In the genomic region with DNA sequence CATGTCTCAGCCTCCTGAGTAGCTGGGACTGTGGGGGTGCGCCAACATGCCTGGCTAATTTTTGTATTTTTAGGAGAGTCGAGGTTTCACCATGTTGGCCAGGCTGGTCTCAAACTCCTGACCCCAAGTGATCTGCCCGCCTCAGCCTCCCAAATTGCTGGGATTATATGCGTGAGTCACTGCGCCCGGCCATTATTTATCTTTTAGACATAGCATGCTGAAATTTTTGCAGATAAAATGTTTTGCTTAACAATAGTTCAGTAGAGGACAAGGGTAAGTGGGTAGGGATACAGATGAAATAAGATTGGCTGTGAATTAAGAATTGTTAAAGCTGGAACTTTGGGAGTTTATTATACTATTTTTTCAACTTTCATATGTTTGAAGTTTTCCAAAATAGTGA, we compare ENCODE assay signal across 24 cellular contexts.
"Had no signal": no experiment of that assay in that cellular context is flagged by ENCODE, and none has a peak within 500 bp of the region (broad histone marks: within the 10 kb centered on the region; RNA-seq: fewer than 3 reads in every experiment).

No MANE protein-coding gene starts in this region.

- H3K4me1 ChIP-seq: gastrocnemius medialis, heart right ventricle, testis, tibial nerve, upper lobe of right lung, vagina had no signal

- FAIRE-seq: kidney had no signal

- H3K27me3 ChIP-seq: dorsolateral prefrontal cortex, gastrocnemius medialis, heart right ventricle, neutrophil, spleen, testis, tibial nerve, upper lobe of right lung, vagina had no signal

- DNase-seq: cortex of kidney; dorsolateral prefrontal cortex; effector CD8-positive, alpha-beta T cell; gastrocnemius medialis; heart right ventricle; kidney; left cardiac atrium; left ventricle myocardium superior; mesendoderm; naive thymus-derived CD4-positive, alpha-beta T cell; nephron progenitor cell; posterior cingulate gyrus; spleen; stimulated activated CD4-positive, alpha-beta T cell treated with anti-CD3 and anti-CD28 coated beads, Interleukin-15, amount 100 ng/mL, for 24 hours; stimulated activated CD4-positive, alpha-beta T cell treated with anti-CD3 and anti-CD28 coated beads, Interleukin-1b, Interleukin-23, amount 100 ng/mL, for 48 hours; stimulated activated CD4-positive, alpha-beta T cell treated with anti-CD3 and anti-CD28 coated beads, Interleukin-4, amount 100 ng/mL, for 24 hours; stimulated activated naive CD8-positive, alpha-beta T cell treated with anti-CD3 and anti-CD28 coated beads, Interleukin-15, amount 100 ng/mL, for 72 hours; testis; upper lobe of right lung had no signal

- H3K27me3 Mint-ChIP-seq: naive thymus-derived CD4-positive, alpha-beta T cell; stimulated activated memory B cell treated with anti-CD40 and anti-IgM and Interleukin-4, amounts not matched to agents 10 μg/mL and 1 μg/mL and 100 μg/mL, for 72 hours; stimulated activated naive CD8-positive, alpha-beta T cell treated with anti-CD3 and anti-CD28 coated beads, Interleukin-15, amount 100 ng/mL, for 72 hours had no signal

- H3K27ac ChIP-seq: dorsolateral prefrontal cortex, gastrocnemius medialis, heart right ventricle, neutrophil, spleen, testis, tibial nerve, upper lobe of right lung, vagina had no signal

- H3K4me1 Mint-ChIP-seq: nephron progenitor cell; stimulated activated naive CD8-positive, alpha-beta T cell treated with anti-CD3 and anti-CD28 coated beads, Interleukin-15, amount 100 ng/mL, for 72 hours had no signal

- H3K36me3 ChIP-seq: gastrocnemius medialis, neutrophil, upper lobe of right lung, vagina had no signal

- H3K9me3 ChIP-seq: gastrocnemius medialis, neutrophil, testis, upper lobe of right lung, vagina had no signal

- H3K27ac Mint-ChIP-seq: naive thymus-derived CD4-positive, alpha-beta T cell; nephron progenitor cell; stimulated activated memory B cell treated with anti-CD40 and anti-IgM and Interleukin-4, amounts not matched to agents 10 μg/mL and 1 μg/mL and 100 μg/mL, for 72 hours; stimulated activated naive CD8-positive, alpha-beta T cell treated with anti-CD3 and anti-CD28 coated beads, Interleukin-15, amount 100 ng/mL, for 72 hours had no signal

- H3K4me3 ChIP-seq: dorsolateral prefrontal cortex, gastrocnemius medialis, heart right ventricle, spleen, testis, tibial nerve, upper lobe of right lung, vagina had no signal

- H3K4me3 Mint-ChIP-seq: naive thymus-derived CD4-positive, alpha-beta T cell; nephron progenitor cell; stimulated activated memory B cell treated with anti-CD40 and anti-IgM and Interleukin-4, amounts not matched to agents 10 μg/mL and 1 μg/mL and 100 μg/mL, for 72 hours; stimulated activated naive CD8-positive, alpha-beta T cell treated with anti-CD3 and anti-CD28 coated beads, Interleukin-15, amount 100 ng/mL, for 72 hours had no signal

- ATAC-seq: gastrocnemius medialis; heart right ventricle; left cardiac atrium; left ventricle myocardium superior; naive thymus-derived CD4-positive, alpha-beta T cell; sciatic nerve; stimulated activated memory B cell treated with anti-CD40 and anti-IgM and Interleukin-4, amounts not matched to agents 10 μg/mL and 1 μg/mL and 100 μg/mL, for 72 hours; stimulated activated naive CD8-positive, alpha-beta T cell treated with anti-CD3 and anti-CD28 coated beads, Interleukin-15, amount 100 ng/mL, for 72 hours; upper lobe of right lung had no signal
